22 cellular contexts compared by ENCODE assay signal in genomic region chr6:39298061-39298460, GRCh38. TPM values are rescaled to one million over a fixed set of nuclear protein-coding genes. Genes with fewer than 3 reads are reported as not detected.
DNase-seq lines count a peak whose midpoint lies in the region; ATAC-seq and TF ChIP-seq lines count a peak whose summit lies in the region.
"Had no signal": no experiment of that assay in that cellular context is flagged by ENCODE, and none has a peak within 500 bp of the region (broad histone marks: within the 10 kb centered on the region; RNA-seq: fewer than 3 reads in every experiment).

No MANE protein-coding gene starts in this region.

- H3K36me3 ChIP-seq in PC-9 (ENCODE audit: low read depth) = no peaks in the 10 kb centered on the region
- no peaks in the 10 kb centered on the region for H3K36me3 ChIP-seq in hepatocyte (replicated peaks; ENCODE audit: insufficient read depth, low read depth)
- H3K36me3 ChIP-seq in osteoblast (ENCODE audit: insufficient read depth, low read length) = no peaks in the 10 kb centered on the region
- no peaks in the 10 kb centered on the region for H3K36me3 ChIP-seq in upper lobe of right lung
- H3K36me3 ChIP-seq: BE2C, SJSA1 had no signal

- H3K9me3 ChIP-seq in PC-9 (ENCODE audit: insufficient read depth, low read depth) (no peaks in the 10 kb centered on the region), hepatocyte (ENCODE audit: low read depth) (no peaks in the 10 kb centered on the region), osteoblast (ENCODE audit: low read depth, low read length) (no peaks in the 10 kb centered on the region), upper lobe of right lung (no peaks in the 10 kb centered on the region)
- H3K9me3 ChIP-seq: BE2C, SJSA1 had no signal

- BruUV-seq in PC-9 (replicated peaks; lab: Mats Ljungman, UMichigan) = no TSS peak

- H2AFZ ChIP-seq in PC-9 (no peak overlapping the region), hepatocyte (no peak overlapping the region), osteoblast (ENCODE audit: low read length) (no peak overlapping the region)

- H3K9me2 ChIP-seq in PC-9 (ENCODE audit: insufficient read depth) (no peaks in the 10 kb centered on the region), hepatocyte (replicated peaks; ENCODE audit: insufficient read depth) (no peaks in the 10 kb centered on the region)

- ATAC-seq in upper lobe of right lung = peak; percentile 48
- no peak for ATAC-seq in HG03469 (IDR thresholded peaks at IDR 0.05; ENCODE audit: unreplicated experiment)
- ATAC-seq in left ventricle myocardium superior = no peak
- ATAC-seq: K562 had no signal

- no peaks in the 10 kb centered on the region; the same call in 1 of the 2 replicates for H3F3A ChIP-seq in PC-9 (ENCODE audit: insufficient read depth, low read depth)

- H3K4me1 ChIP-seq in PC-9 (replicated peaks; ENCODE audit: insufficient read depth) (peaks cover 54% of the 10 kb centered on the region), hepatocyte (ENCODE audit: insufficient read depth) (no peaks in the 10 kb centered on the region), osteoblast (ENCODE audit: insufficient read depth, low read length) (peaks cover 3% of the 10 kb centered on the region), upper lobe of right lung (peaks cover 8% of the 10 kb centered on the region)
- H3K4me1 ChIP-seq: BE2C, SJSA1 had no signal

- intact Hi-C loops in PC-9 (cut with micrococcal nuclease; ENCODE audit: unreplicated experiment) = no loop called here
- intact Hi-C loops in upper lobe of right lung (cut with DNase I) = no loop called here
- intact Hi-C loops in left ventricle myocardium superior (cut with micrococcal nuclease) = loop anchor here (5.0 kb wide), 1 partner anchor 131 kb away; no protein-coding TSS in a partner anchor

- H3K27me3 ChIP-seq in PC-9 (ENCODE audit: insufficient read depth, low read depth) (no peaks in the 10 kb centered on the region), hepatocyte (peaks cover 2% of the 10 kb centered on the region), osteoblast (ENCODE audit: insufficient read depth, low read length) (no peaks in the 10 kb centered on the region), upper lobe of right lung (no peaks in the 10 kb centered on the region)

- H3K4me3 ChIP-seq in PC-9 = no peak overlapping the region
- no peak overlapping the region for H3K4me3 ChIP-seq in hepatocyte
- H3K4me3 ChIP-seq in osteoblast (ENCODE audit: insufficient read depth, low read length) = no peak overlapping the region
- no peak overlapping the region for H3K4me3 ChIP-seq in upper lobe of right lung
- H3K4me3 ChIP-seq: K562, SJSA1 had no signal

- no peak overlapping the region for H3K27ac ChIP-seq in PC-9
- no peak overlapping the region for H3K27ac ChIP-seq in hepatocyte
- no peak overlapping the region for H3K27ac ChIP-seq in osteoblast (ENCODE audit: low read depth, low read length)
- no peak overlapping the region for H3K27ac ChIP-seq in upper lobe of right lung
- H3K27ac ChIP-seq: SJSA1 had no signal

- H4K20me1 ChIP-seq in PC-9 (ENCODE audit: insufficient read depth) = no peaks in the 10 kb centered on the region
- no peaks in the 10 kb centered on the region for H4K20me1 ChIP-seq in hepatocyte (ENCODE audit: insufficient read depth, poor library complexity, severe bottlenecking)
- H4K20me1 ChIP-seq in osteoblast (ENCODE audit: insufficient read depth, low read length) = no peaks in the 10 kb centered on the region

- CTCF ChIA-PET in PC-9 (lab: Charles Lee) = no interaction called here

- H3K4me2 ChIP-seq in PC-9 (peak overlapping the region; percentile 12; the same call in 1 of the 2 replicates), hepatocyte (no peak overlapping the region), osteoblast (ENCODE audit: insufficient read depth, low read length) (no peak overlapping the region)

- no peaks in the 10 kb centered on the region for H3K79me2 ChIP-seq in PC-9 (ENCODE audit: low read depth)
- no peaks in the 10 kb centered on the region for H3K79me2 ChIP-seq in hepatocyte
- no peaks in the 10 kb centered on the region for H3K79me2 ChIP-seq in osteoblast (ENCODE audit: insufficient read depth, low read length)

- POLR2A ChIA-PET in PC-9 (lab: Charles Lee; ENCODE audit: unreplicated experiment) = no interaction called here

- no peak for TF ChIP-seq CTCF in PC-9 (conservative IDR thresholded peaks at IDR 0.05)
- no peak for TF ChIP-seq CTCF in hepatocyte (IDR thresholded peaks at IDR 0.05; ENCODE audit: poor library complexity)
- no peak for TF ChIP-seq CTCF in osteoblast (IDR thresholded peaks at IDR 0.05; ENCODE audit: extremely low read depth, low read depth, low read length)
- TF ChIP-seq CTCF in upper lobe of right lung (IDR thresholded peaks at IDR 0.05) = no peak

- 65% methylated on average over 10 of the region's 10 CpGs for WGBS in hepatocyte (ENCODE audit: low lambda C conversion rate, missing lambda C conversion rate)

- DNase-seq in PC-9 (peak; percentile 26 to 56), hepatocyte (ENCODE audit: low spot score) (peak; percentile 53), osteoblast (ENCODE audit: insufficient read length, low spot score, missing footprints) (peak; percentile 18), upper lobe of right lung (no peak), DMS114 treated with DMSO at 0.1 percent for 48 hours (lab: John Stamatoyannopoulos, UW; ENCODE audit: unreplicated experiment) (no peak), left ventricle myocardium superior (no peak)
- DNase-seq: BE2C; DND-41; NCI-H1092; NCI-H1436; NCI-H1930; NCI-H69; NK-92 treated with Interleukin-12 subunit alpha and Interleukin-12 subunit beta, amount 100 ng/mL, for 24 hours; T-helper 1 cell had no signal

RNA-seq across cellular contexts. Expression of gene KCNK17, which starts 16.2 kb away (rescaled TPM):
- total RNA-seq in PC-9 (2021) = not detected in 2 replicates
- total RNA-seq in hepatocyte = not detected in 2 replicates
- polyA plus RNA-seq in hepatocyte = not detected in 2 replicates
- not detected in 2 replicates for total RNA-seq in osteoblast
- 3.7 TPM for total RNA-seq in upper lobe of right lung
- not detected for total RNA-seq in left ventricle myocardium superior
- total RNA-seq: A673, G401, H4, K562, NCI-H460, Right ventricle myocardium inferior, SJSA1 had no signal
- polyA plus RNA-seq: K562 had no signal

RNA-seq across cellular contexts. Expression of gene KCNK16, which starts 24.4 kb away (rescaled TPM):
- total RNA-seq in PC-9 (2021) (not detected in 2 replicates), hepatocyte (not detected in 2 replicates), osteoblast (not detected in 2 replicates), upper lobe of right lung (not detected), left ventricle myocardium superior (not detected)
- 0.12 TPM in 1 of 2 replicates, not detected in the other for polyA plus RNA-seq in hepatocyte
- total RNA-seq: A673, G401, H4, K562, NCI-H460, Right ventricle myocardium inferior, SJSA1 had no signal
- polyA plus RNA-seq: K562 had no signal

Comparison
In these comparisons a context has a peak if more than half of its experiments do, and no peak if none do; other contexts are left out.
1. DNase-seq: peak in PC-9 (2 of 2), hepatocyte (single experiment) and osteoblast (single experiment); none in upper lobe of right lung (single experiment), DMS114 treated with DMSO at 0.1 percent for 48 hours (single experiment) and left ventricle myocardium superior (single experiment).